ENCODE assay signal across 1 cellular context in the genomic region with DNA sequence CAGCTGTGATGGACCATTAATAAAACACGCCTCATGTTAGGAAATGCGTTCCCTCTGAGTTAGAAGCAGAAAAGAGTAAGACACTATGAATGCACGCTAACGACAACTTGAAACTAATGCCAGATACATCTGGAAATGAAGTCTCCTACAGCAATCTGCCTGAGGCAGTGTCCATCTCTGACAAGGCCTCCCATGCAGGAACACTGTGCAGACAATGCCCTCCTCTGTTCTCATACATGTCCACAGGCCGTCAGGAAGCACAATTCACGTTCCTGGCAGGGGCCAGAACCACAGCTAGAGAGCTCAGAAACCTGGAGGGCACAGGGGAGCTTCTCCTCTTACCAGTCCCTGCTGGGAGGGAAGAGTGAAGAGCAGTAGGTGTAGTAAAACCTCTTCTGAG.
TF ChIP-seq lines count a peak whose summit lies in the region.

No MANE protein-coding gene starts in this region.

TF ChIP-seq in GM23338, 12 proteins besides CTCF, POLR2A, EP300 and RAD21:
- TF ChIP-seq NANOG (IDR thresholded peaks at IDR 0.05; ENCODE audit: borderline replicate concordance), result no peak
- no peak for TF ChIP-seq EZH2phosphoT487 (IDR thresholded peaks at IDR 0.05; ENCODE audit: unreplicated experiment)
